In the genomic region with DNA sequence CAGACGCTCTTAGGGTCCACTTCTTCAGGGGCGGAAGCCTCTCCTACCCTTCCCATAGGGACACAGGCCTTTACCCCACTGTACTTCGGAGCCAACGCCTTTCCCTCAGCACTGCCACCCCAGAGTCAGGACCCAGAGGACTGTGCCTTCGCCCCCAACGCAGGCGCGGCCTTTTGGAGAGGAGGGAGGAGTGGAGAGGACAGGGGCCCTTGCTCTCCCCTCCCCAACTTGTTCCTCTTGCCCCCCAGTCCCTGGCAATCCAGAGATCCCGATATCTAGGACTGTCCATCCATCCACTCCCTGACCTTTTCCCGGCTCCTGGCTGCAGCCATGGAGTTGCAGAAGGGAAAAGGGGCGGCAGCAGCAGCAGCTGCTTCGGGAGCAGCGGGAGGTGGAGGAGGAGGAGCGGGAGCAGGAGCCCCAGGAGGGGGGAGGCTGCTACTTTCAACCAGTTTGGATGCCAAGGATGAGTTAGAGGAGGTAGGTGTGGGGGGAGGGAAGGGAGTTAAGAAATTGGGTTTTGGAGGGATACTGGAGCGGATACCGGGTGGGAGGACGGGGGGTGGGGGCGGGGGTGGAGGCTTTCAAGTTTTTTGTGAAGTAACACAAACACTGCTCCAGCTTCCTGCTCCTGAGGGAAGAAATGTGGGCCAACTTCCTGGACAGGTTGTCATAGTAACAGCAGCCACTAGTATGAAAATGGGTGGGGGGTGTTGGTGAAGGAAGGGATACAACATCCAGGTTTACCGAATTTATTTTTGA, we compare ENCODE assay signal across 8 cellular contexts. TPM values are rescaled to one million over a fixed set of nuclear protein-coding genes. Genes with fewer than 3 reads are reported as not detected.
DNase-seq lines count a peak whose midpoint lies in the region; ATAC-seq and TF ChIP-seq lines count a peak whose summit lies in the region.

No MANE protein-coding gene starts in this region.

- H2AFZ ChIP-seq in OCI-LY1 (ENCODE audit: low read length): no peak overlapping the region

- H3K4me3 ChIP-seq in AG04450 (ENCODE audit: low read depth, low read length) (peak overlapping the region; percentile 93), OCI-LY1 (ENCODE audit: low read depth, low read length, poor library complexity, severe bottlenecking) (peak overlapping the region; percentile 100), urinary bladder (ENCODE audit: low read depth, low read length) (peak overlapping the region; percentile 76)

- H3K27ac Mint-ChIP-seq in osteocyte (ENCODE audit: unreplicated experiment): peak overlapping the region; percentile 92

- H3K9me2 ChIP-seq in OCI-LY1 (ENCODE audit: low read depth, low read length): no peaks in the 10 kb centered on the region

- peak overlapping the region; percentile 100 for H3K4me2 ChIP-seq in OCI-LY1 (ENCODE audit: low read length)

- no peaks in the 10 kb centered on the region for H4K20me1 ChIP-seq in OCI-LY1 (ENCODE audit: insufficient read depth, low read length)

- peak overlapping the region; percentile 100 for H3K9ac ChIP-seq in OCI-LY1 (ENCODE audit: low read length)

- H3K27ac ChIP-seq in AG04450 (ENCODE audit: low read depth, low read length) (peak overlapping the region; percentile 94), OCI-LY1 (ENCODE audit: low read depth, low read length, poor library complexity, severe bottlenecking) (peak overlapping the region; percentile 78), urinary bladder (ENCODE audit: low read depth) (peak overlapping the region; percentile 94)

- CTCF ChIA-PET in AG04450 (lab: Charles Lee): interaction anchor here (0.7 to 2.2 kb wide), 4 partner anchors 20 to 235 kb away, joined by 3 to 7 read pairs (median 4); no protein-coding TSS in a partner anchor

- POLR2A ChIA-PET in AG04450 (lab: Yijun Ruan, JAX): interaction anchor here (0.5 to 2.0 kb wide), 7 partner anchors 9 to 294 kb away, joined by 3 to 14 read pairs (median 4); a partner anchor contains a TSS

- H3K9me3 ChIP-seq in AG04450 (ENCODE audit: control insufficient read depth, insufficient read depth, low read length) (peaks cover 5% of the 10 kb centered on the region; the same call in 1 of the 2 replicates), OCI-LY1 (ENCODE audit: low read length) (no peaks in the 10 kb centered on the region)

- H3K79me2 ChIP-seq in OCI-LY1 (ENCODE audit: insufficient read depth, low read length): peaks cover 11% of the 10 kb centered on the region; the same call in 1 of the 2 replicates

- no peaks in the 10 kb centered on the region for H3K9me3 Mint-ChIP-seq in osteocyte (ENCODE audit: unreplicated experiment)

- ATAC-seq in GM21526 (IDR thresholded peaks at IDR 0.05; ENCODE audit: low FRiP score, unreplicated experiment): peak; percentile 4

- H3K36me3 ChIP-seq in OCI-LY1 (ENCODE audit: insufficient read depth, low read length) (0 out of 2 replicates have a peak, but pooled peaks cover 8% of the 10 kb centered on the region), urinary bladder (ENCODE audit: insufficient read depth) (no peaks in the 10 kb centered on the region)

- peak overlapping the region; percentile 96 for H3K4me3 Mint-ChIP-seq in osteocyte (ENCODE audit: unreplicated experiment)

- H3K27me3 Mint-ChIP-seq in osteocyte (ENCODE audit: unreplicated experiment): no peaks in the 10 kb centered on the region

- TF ChIP-seq CTCF in AG04450 (IDR thresholded peaks at IDR 0.05; ENCODE audit: low read depth, low read length) (no peak), OCI-LY1 (IDR thresholded peaks at IDR 0.05; ENCODE audit: low read length) (no peak), osteocyte (IDR thresholded peaks at IDR 0.05) (no peak)

- WGBS in urinary bladder: under 1% methylated on average over 19 of the region's 19 CpGs

- 0 out of 2 replicates have a peak, but pooled peaks cover 4% of the 10 kb centered on the region for H3F3A ChIP-seq in OCI-LY1 (ENCODE audit: insufficient read depth, low read length)

- peaks cover 39% of the 10 kb centered on the region for H3K4me1 ChIP-seq in OCI-LY1 (ENCODE audit: insufficient read depth, low read length, severe bottlenecking)
- no peaks in the 10 kb centered on the region for H3K4me1 ChIP-seq in urinary bladder (ENCODE audit: insufficient read depth)

- H3K27me3 ChIP-seq in AG04450 (ENCODE audit: control insufficient read depth, insufficient read depth, low read length) (no peaks in the 10 kb centered on the region), OCI-LY1 (ENCODE audit: insufficient read depth, low read length) (no peaks in the 10 kb centered on the region)

- H3K4me1 Mint-ChIP-seq in osteocyte (ENCODE audit: unreplicated experiment): peaks cover 29% of the 10 kb centered on the region

- DNase-seq in AG04450 (ENCODE audit: low read depth, low spot score) (no peak), germinal center (ENCODE audit: low spot score) (peak; percentile 40), osteocyte (ENCODE audit: extremely low spot score, unreplicated experiment) (peak; percentile 84), 8988T (no peak)
- peak; percentile 45 for DNase-seq in activated naive CD4-positive, alpha-beta T cell treated with Interleukin-2 at 50 U/mL for 16 hours

- no peaks in the 10 kb centered on the region for H3K36me3 Mint-ChIP-seq in osteocyte (ENCODE audit: unreplicated experiment)

RNA-seq across cellular contexts. Expression of a gene that starts 0.6 kb away (rescaled TPM):
- polyA plus RNA-seq in AG04450 (2011; rRNA removed): 44.5 and 45.1 TPM in 2 replicates
- polyA minus RNA-seq in AG04450 (2011; rRNA and poly(A)+ RNA removed): 42.7 and 45.2 TPM in 2 replicates
- total RNA-seq in osteocyte: 62.7 and 65.9 TPM in 2 replicates
- 44.0 TPM for total RNA-seq in urinary bladder
- polyA plus RNA-seq in urinary bladder: 35.9 TPM

RNA-seq across cellular contexts. Expression of a gene that starts 46.7 kb away (rescaled TPM):
- 9.9 and 14.3 TPM in 2 replicates for polyA plus RNA-seq in AG04450 (2011; rRNA removed)
- 12.6 and 12.9 TPM in 2 replicates for polyA minus RNA-seq in AG04450 (2011; rRNA and poly(A)+ RNA removed)
- 9.9 and 11.9 TPM in 2 replicates for total RNA-seq in osteocyte
- 20.7 TPM for total RNA-seq in urinary bladder
- 41.0 TPM for polyA plus RNA-seq in urinary bladder

RNA-seq across cellular contexts. Expression of a gene that starts 50.0 kb away (rescaled TPM):
- polyA plus RNA-seq in AG04450 (2011; rRNA removed) (0.02 TPM in 1 of 2 replicates, not detected in the other), urinary bladder (31.6 TPM)
- not detected in 2 replicates for polyA minus RNA-seq in AG04450 (2011; rRNA and poly(A)+ RNA removed)
- total RNA-seq in osteocyte (0.16 TPM in 1 of 2 replicates, not detected in the other), urinary bladder (9.5 TPM)

RNA-seq across cellular contexts. Expression of a gene that starts 57.7 kb away (rescaled TPM):
- polyA plus RNA-seq in AG04450 (2011; rRNA removed) (308 and 326 TPM in 2 replicates), urinary bladder (77.2 TPM)
- 227 and 232 TPM in 2 replicates for polyA minus RNA-seq in AG04450 (2011; rRNA and poly(A)+ RNA removed)
- total RNA-seq in osteocyte (151 and 157 TPM in 2 replicates), urinary bladder (132 TPM)

Comparison
In these comparisons a context has a peak if more than half of its experiments do, and no peak if none do; other contexts are left out.
1. DNase-seq: peak in activated naive CD4-positive, alpha-beta T cell treated with Interleukin-2 at 50 U/mL for 16 hours (single experiment), germinal center (single experiment) and osteocyte (single experiment); none in AG04450 (single experiment) and 8988T (single experiment).
2. Peak in every context shown above with its lines, with median percentiles within 50 percentile points of each other: H3K27ac ChIP-seq and H3K4me3 ChIP-seq.